Comparison of ENCODE assay signal across 8 cellular contexts in genomic region chr6:42898891-42899361, GRCh38. TPM values are rescaled to one million over a fixed set of nuclear protein-coding genes. Genes with fewer than 3 reads are reported as not detected.
DNase-seq lines count a peak whose midpoint lies in the region; ATAC-seq and TF ChIP-seq lines count a peak whose summit lies in the region.

No MANE protein-coding gene starts in this region.

- no peak overlapping the region for H3K27ac ChIP-seq in adrenal gland
- H3K27ac ChIP-seq in iPS-20b (ENCODE audit: low read length), result no peak overlapping the region

- no peak overlapping the region for H3K4me3 ChIP-seq in adrenal gland
- H3K4me3 ChIP-seq in iPS-20b (ENCODE audit: low read length), result no peak overlapping the region

- ATAC-seq in HG02763 (IDR thresholded peaks at IDR 0.05; ENCODE audit: unreplicated experiment), result no peak
- no peak for ATAC-seq in GM18867 (IDR thresholded peaks at IDR 0.05; ENCODE audit: unreplicated experiment)

- peaks cover 4% of the 10 kb centered on the region; the same call in 1 of the 2 replicates for H3K4me1 ChIP-seq in ES-I3 (ENCODE audit: insufficient read depth, low read length)
- H3K4me1 ChIP-seq in adrenal gland (replicated peaks in 1 of 2), result peaks cover 0 to 7% of the 10 kb centered on the region in 2 donors
- H3K4me1 ChIP-seq in iPS-20b (ENCODE audit: insufficient read depth, low read length), result peaks cover 15% of the 10 kb centered on the region; the same call in 1 of the 2 replicates

- TF ChIP-seq POLR2A in adrenal gland (IDR thresholded peaks at IDR 0.05), result no peak

- TF ChIP-seq CTCF in adrenal gland (IDR thresholded peaks at IDR 0.05), result peak; percentile 68 to 81 (median 77)

- H3K9ac ChIP-seq in ES-I3 (ENCODE audit: low read depth, low read length) (peak overlapping the region; percentile 27; the same call in 1 of the 2 replicates), iPS-20b (ENCODE audit: low read depth, low read length) (peak overlapping the region; percentile 19; the same call in 1 of the 2 replicates)

- 8 to 10% (median 9%) methylated on average over 10 of the region's 10 CpGs for WGBS in adrenal gland, 4 donors

- H3K36me3 ChIP-seq in ES-I3 (ENCODE audit: insufficient read depth, low read length), result no peaks in the 10 kb centered on the region
- H3K36me3 ChIP-seq in adrenal gland (replicated peaks in 1 of 2), result no peaks in the 10 kb centered on the region
- no peaks in the 10 kb centered on the region for H3K36me3 ChIP-seq in iPS-20b (ENCODE audit: insufficient read depth, low read depth, low read length)

- DNase-seq in NCI-H1436 (lab: John Stamatoyannopoulos, UW) (peak; percentile 69), SW 1271 (lab: John Stamatoyannopoulos, UW) (peak; percentile 21 to 73), adrenal gland (peak; percentile 56 to 89 (median 74))
- peak; percentile 59 for DNase-seq in stimulated activated CD4-positive, alpha-beta T cell treated with anti-CD3 and anti-CD28 coated beads, Interleukin-12 subunit alpha, Interleukin-12 subunit beta, amount 100 ng/mL, for 4 hours

- H3K9me3 ChIP-seq in ES-I3 (ENCODE audit: control insufficient read depth, insufficient read depth, low read length) (no peaks in the 10 kb centered on the region), adrenal gland (replicated peaks in 1 of 3) (no peaks in the 10 kb centered on the region), iPS-20b (ENCODE audit: insufficient read depth, low read depth, low read length) (no peaks in the 10 kb centered on the region)

- intact Hi-C loops in adrenal gland (cut with DNase I), result no loop called here

- H3K27me3 ChIP-seq in adrenal gland (no peaks in the 10 kb centered on the region), iPS-20b (ENCODE audit: insufficient read depth, low read length) (no peaks in the 10 kb centered on the region; the same call in 1 of the 2 replicates)

RNA-seq across cellular contexts. Expression of gene PTCRA, which starts 16.9 kb away (rescaled TPM):
- total RNA-seq in adrenal gland, result under 1 TPM in 1 of 8 donors, not detected in 7; 0.34 TPM
- polyA plus RNA-seq in adrenal gland, result not detected

RNA-seq across cellular contexts. Expression of gene RPL7L1, which starts 19.5 kb away (rescaled TPM):
- 100 to 1,000 TPM in 2 of 8 donors, 10 to 100 TPM in 6; 90.2 to 130 (median 94.1) TPM for total RNA-seq in adrenal gland
- polyA plus RNA-seq in adrenal gland, result 100 to 1,000 TPM in 1 of 3 donors, 10 to 100 TPM in 2; 33.3 to 106 (median 47.2) TPM

RNA-seq across cellular contexts. Expression of gene CNPY3, which starts 30.4 kb away (rescaled TPM):
- 10 to 100 TPM; 26.8 to 59.7 (median 41.3) TPM for total RNA-seq in adrenal gland
- polyA plus RNA-seq in adrenal gland, result 10 to 100 TPM; 22.4 to 53.5 (median 48.2) TPM
